In genomic region chr16:58738672-58739296, GRCh38 we compare ENCODE assay signal across 1 cellular context.
TF ChIP-seq lines count a peak whose summit lies in the region.

No MANE protein-coding gene starts in this region.

TF ChIP-seq in HepG2, 621 proteins besides CTCF, POLR2A, EP300 and RAD21 (continued from another document):
- TF ChIP-seq ZSCAN25 (CRISPR knock-in tag; IDR thresholded peaks at IDR 0.05) (no peak), HMG20B (CRISPR knock-in tag; conservative IDR thresholded peaks at IDR 0.05) (no peak), RBM39 (IDR thresholded peaks at IDR 0.05; ENCODE audit: low read depth, low read length, poor library complexity, severe bottlenecking) (no peak), POLR2G (IDR thresholded peaks at IDR 0.05; ENCODE audit: low read depth, low read length) (no peak), SNAPC5 (CRISPR knock-in tag; IDR thresholded peaks at IDR 0.05; ENCODE audit: borderline replicate concordance) (no peak), ZNF563 (CRISPR knock-in tag; IDR thresholded peaks at IDR 0.05) (0 out of 2 replicates have a peak, but pooled peaks have one; percentile 22), ZNF841 (CRISPR knock-in tag; IDR thresholded peaks at IDR 0.05; ENCODE audit: borderline replicate concordance) (no peak), ZNF460 (CRISPR knock-in tag; IDR thresholded peaks at IDR 0.05; ENCODE audit: borderline replicate concordance) (peak; percentile 87), SETDB1 (CRISPR knock-in tag; IDR thresholded peaks at IDR 0.05; ENCODE audit: borderline replicate concordance) (no peak), ZNF543 (CRISPR knock-in tag; IDR thresholded peaks at IDR 0.05) (no peak), ZBTB4 (CRISPR knock-in tag; IDR thresholded peaks at IDR 0.05; ENCODE audit: borderline replicate concordance) (no peak), THAP9 (CRISPR knock-in tag; IDR thresholded peaks at IDR 0.05; ENCODE audit: borderline replicate concordance) (no peak), ZNF770 (CRISPR knock-in tag; IDR thresholded peaks at IDR 0.05) (peak; percentile 49; the same call in 1 of the 2 replicates), DNMT3B (CRISPR knock-in tag; conservative IDR thresholded peaks at IDR 0.05) (no peak), ZSCAN30 (CRISPR knock-in tag; IDR thresholded peaks at IDR 0.05) (no peak), KDM2A (CRISPR knock-in tag; IDR thresholded peaks at IDR 0.05; ENCODE audit: borderline replicate concordance, low read depth) (no peak), ZNF687 (CRISPR knock-in tag; IDR thresholded peaks at IDR 0.05) (no peak), U2AF2 (IDR thresholded peaks at IDR 0.05; ENCODE audit: low read depth, low read length) (no peak), CBX2 (IDR thresholded peaks at IDR 0.05; ENCODE audit: low read depth, low read length) (no peak), CBX2 (CRISPR knock-in tag; IDR thresholded peaks at IDR 0.05; ENCODE audit: low read depth) (no peak), PREB (CRISPR knock-in tag; IDR thresholded peaks at IDR 0.05) (no peak), ZNF354B (CRISPR knock-in tag; IDR thresholded peaks at IDR 0.05) (no peak), ZNF317 (CRISPR knock-in tag; IDR thresholded peaks at IDR 0.05) (no peak)
